ENCODE assay signal across 11 cellular contexts in the genomic region with DNA sequence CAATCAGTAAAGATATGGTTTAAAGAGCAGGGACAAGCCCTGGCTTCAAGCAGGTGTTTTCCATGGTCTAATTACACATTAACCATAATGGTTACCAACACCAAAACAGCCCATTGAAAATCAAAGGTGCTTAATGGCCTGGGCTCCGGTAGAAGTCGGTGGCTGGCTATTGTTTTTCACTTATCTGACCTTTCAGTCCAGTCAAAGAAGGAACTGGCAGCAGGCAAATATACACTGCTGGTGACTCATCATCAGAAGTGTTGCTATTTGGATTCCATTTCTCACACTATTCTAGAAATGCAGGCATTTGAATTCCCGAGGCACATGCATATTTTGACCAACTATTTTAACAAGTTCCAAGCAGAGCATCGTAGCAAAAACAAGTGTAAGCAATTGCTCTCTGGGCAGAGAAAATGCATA. TPM values are rescaled to one million over a fixed set of nuclear protein-coding genes. Genes with fewer than 3 reads are reported as not detected.
DNase-seq lines count a peak whose midpoint lies in the region; ATAC-seq and TF ChIP-seq lines count a peak whose summit lies in the region.
"Had no signal": no experiment of that assay in that cellular context is flagged by ENCODE, and none has a peak within 500 bp of the region (broad histone marks: within the 10 kb centered on the region; RNA-seq: fewer than 3 reads in every experiment).

No MANE protein-coding gene starts in this region.

- no peak overlapping the region for H3K4me3 Mint-ChIP-seq in CD8-positive, alpha-beta T cell
- no peak overlapping the region for H3K4me3 Mint-ChIP-seq in GM23338
- H3K4me3 Mint-ChIP-seq: neural crest cell had no signal

- CTCF ChIA-PET in CD8-positive, alpha-beta T cell (lab: Charles Lee), result no interaction called here

- peak; percentile 62 for ATAC-seq in HG02623 (IDR thresholded peaks at IDR 0.05; ENCODE audit: unreplicated experiment)
- peak; percentile 36 for ATAC-seq in left lobe of liver
- no peak for ATAC-seq in CD8-positive, alpha-beta T cell
- no peak for ATAC-seq in GM23338

- POLR2A ChIA-PET in CD8-positive, alpha-beta T cell (lab: Charles Lee), result no interaction called here

- no peaks in the 10 kb centered on the region for H3K79me2 ChIP-seq in GM23338 (replicated peaks; ENCODE audit: insufficient read depth)

- no peak overlapping the region for H3K4me3 ChIP-seq in CD8-positive, alpha-beta T cell (ENCODE audit: low read depth, low read length)
- H3K4me3 ChIP-seq in GM23338, result no peak overlapping the region

- no peak overlapping the region for H3K27ac Mint-ChIP-seq in CD8-positive, alpha-beta T cell
- H3K27ac Mint-ChIP-seq in GM23338, result no peak overlapping the region

- no peaks in the 10 kb centered on the region for H3K36me3 ChIP-seq in CD8-positive, alpha-beta T cell (ENCODE audit: insufficient read depth, low read length)
- H3K36me3 ChIP-seq in GM23338 (ENCODE audit: insufficient read depth), result no peaks in the 10 kb centered on the region

- DNase-seq in EH (ENCODE audit: low read depth) (peak; percentile 71), SK-MEL-5 (ENCODE audit: low read depth, low spot score) (peak; percentile 34), left lobe of liver (ENCODE audit: low spot score) (no peak), NCI-H1436 treated with DMSO at 0.1 percent for 48 hours (lab: John Stamatoyannopoulos, UW) (no peak), GM23338 (ENCODE audit: low spot score) (no peak)
- DNase-seq in CD8-positive, alpha-beta T cell, result no peak
- DNase-seq in stimulated activated CD4-positive, alpha-beta T cell treated with anti-CD3 and anti-CD28 coated beads, Interleukin-2, amount 100 ng/mL, for 24 hours, result no peak
- DNase-seq: DMS 273 treated with DMSO at 0.1 percent for 48 hours, NCI-H187 treated with DMSO at 0.1 percent for 48 hours had no signal

- H3K27me3 Mint-ChIP-seq in CD8-positive, alpha-beta T cell (ENCODE audit: low read depth), result peaks cover 6% of the 10 kb centered on the region
- H3K27me3 Mint-ChIP-seq in GM23338 (ENCODE audit: insufficient read depth, low read depth, poor library complexity), result peaks cover 12% of the 10 kb centered on the region

- peaks cover 5% of the 10 kb centered on the region; the same call in 1 of the 2 replicates for H3F3A ChIP-seq in GM23338 (replicated peaks; ENCODE audit: low read depth)

- H3K36me3 Mint-ChIP-seq in CD8-positive, alpha-beta T cell, result no peaks in the 10 kb centered on the region
- peaks cover 16% of the 10 kb centered on the region for H3K36me3 Mint-ChIP-seq in GM23338 (ENCODE audit: low read depth)

- intact Hi-C loops in CD8-positive, alpha-beta T cell (cut with DNase I, micrococcal nuclease), result no loop called here

- H3K4me1 ChIP-seq in CD8-positive, alpha-beta T cell (ENCODE audit: insufficient read depth, low read length), result no peaks in the 10 kb centered on the region
- peaks cover 9% of the 10 kb centered on the region; the same call in 1 of the 2 replicates for H3K4me1 ChIP-seq in GM23338 (ENCODE audit: insufficient read depth)

- in situ Hi-C loops in SK-MEL-5 (cut with HindIII; ENCODE audit: low pct_unique_long_range_greater_than_20kb, low sequenced_read_pairs), result no loop called here

- H3K27ac ChIP-seq in CD8-positive, alpha-beta T cell (ENCODE audit: low read depth, low read length), result no peak overlapping the region
- H3K27ac ChIP-seq in GM23338 (ENCODE audit: low read depth), result no peak overlapping the region

- H3K9me3 ChIP-seq in CD8-positive, alpha-beta T cell (ENCODE audit: low read length), result no peaks in the 10 kb centered on the region

- H3K9me2 ChIP-seq in GM23338 (ENCODE audit: insufficient read depth), result peaks cover 39% of the 10 kb centered on the region

- no peaks in the 10 kb centered on the region for H3K4me1 Mint-ChIP-seq in CD8-positive, alpha-beta T cell (ENCODE audit: low read depth)
- H3K4me1 Mint-ChIP-seq in GM23338, result peaks cover 22% of the 10 kb centered on the region

- H2AFZ ChIP-seq in GM23338, result no peak overlapping the region

- H3K27me3 ChIP-seq in CD8-positive, alpha-beta T cell (ENCODE audit: insufficient read depth, low read length), result no peaks in the 10 kb centered on the region
- H3K27me3 ChIP-seq in GM23338 (ENCODE audit: insufficient read depth), result no peaks in the 10 kb centered on the region

- no peak overlapping the region for H3K4me2 ChIP-seq in GM23338

- TF ChIP-seq CTCF in CD8-positive, alpha-beta T cell (IDR thresholded peaks at IDR 0.05), result no peak
- no peak for TF ChIP-seq CTCF in GM23338 (conservative IDR thresholded peaks at IDR 0.05; ENCODE audit: low read depth in 2 of 2)

- H4K20me1 ChIP-seq in GM23338 (replicated peaks; ENCODE audit: insufficient read depth), result no peaks in the 10 kb centered on the region

- no peaks in the 10 kb centered on the region for H3K9me3 Mint-ChIP-seq in CD8-positive, alpha-beta T cell
- H3K9me3 Mint-ChIP-seq in GM23338, result peaks cover 4% of the 10 kb centered on the region; the same call in 1 of the 3 replicates
- H3K9me3 Mint-ChIP-seq: neural crest cell had no signal

TF ChIP-seq in GM23338, 12 proteins besides CTCF, POLR2A, EP300 and RAD21 (continues in another document):
- TF ChIP-seq STAT1 (IDR thresholded peaks at IDR 0.05; ENCODE audit: unreplicated experiment), result no peak
- TF ChIP-seq NANOG (IDR thresholded peaks at IDR 0.05; ENCODE audit: borderline replicate concordance), result no peak
- no peak for TF ChIP-seq EZH2 (IDR thresholded peaks at IDR 0.05; ENCODE audit: low read depth, unreplicated experiment)
- no peak for TF ChIP-seq ZNF331 (CRISPR knock-in tag; IDR thresholded peaks at IDR 0.05; ENCODE audit: low read depth)
- no peak for TF ChIP-seq CREB1 (CRISPR knock-in tag; IDR thresholded peaks at IDR 0.05; ENCODE audit: low read depth)
- no peak for TF ChIP-seq ZNF114 (CRISPR knock-in tag; IDR thresholded peaks at IDR 0.05)
- TF ChIP-seq, protein P1, sequence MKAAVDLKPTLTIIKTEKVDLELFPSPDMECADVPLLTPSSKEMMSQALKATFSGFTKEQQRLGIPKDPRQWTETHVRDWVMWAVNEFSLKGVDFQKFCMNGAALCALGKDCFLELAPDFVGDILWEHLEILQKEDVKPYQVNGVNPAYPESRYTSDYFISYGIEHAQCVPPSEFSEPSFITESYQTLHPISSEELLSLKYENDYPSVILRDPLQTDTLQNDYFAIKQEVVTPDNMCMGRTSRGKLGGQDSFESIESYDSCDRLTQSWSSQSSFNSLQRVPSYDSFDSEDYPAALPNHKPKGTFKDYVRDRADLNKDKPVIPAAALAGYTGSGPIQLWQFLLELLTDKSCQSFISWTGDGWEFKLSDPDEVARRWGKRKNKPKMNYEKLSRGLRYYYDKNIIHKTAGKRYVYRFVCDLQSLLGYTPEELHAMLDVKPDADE (IDR thresholded peaks at IDR 0.05), result no peak

RNA-seq across cellular contexts. Expression of a gene that starts 26.3 kb away (rescaled TPM):
- not detected in 2 replicates for total RNA-seq in SK-MEL-5 (2014; rRNA removed; shearing (Covaris generic))
- not detected in 2 replicates for polyA plus RNA-seq in SK-MEL-5 (2015; cell fraction: cytosol; rRNA removed)
- polyA plus RNA-seq in SK-MEL-5 (2015; cell fraction: nucleus; rRNA removed), result not detected in 2 replicates
- total RNA-seq in left lobe of liver, result 0.45 TPM
- total RNA-seq in CD8-positive, alpha-beta T cell, result not detected
- 3.0 and 3.6 TPM in 2 replicates for total RNA-seq in GM23338 (2014; rRNA removed; shearing (Covaris generic))
- 6.2 and 6.3 TPM in 2 replicates for polyA plus RNA-seq in GM23338 (2016; fragmentation: Nextera tagmentation; extraction: Ambion mirVana)
- total RNA-seq: neural crest cell had no signal

Comparison
In these comparisons a context has a peak if more than half of its experiments do, and no peak if none do; other contexts are left out.
1. DNase-seq: peak in EH (single experiment) and SK-MEL-5 (single experiment); none in left lobe of liver (single experiment), CD8-positive, alpha-beta T cell (0 of 7), NCI-H1436 treated with DMSO at 0.1 percent for 48 hours (single experiment), GM23338 (single experiment) and stimulated activated CD4-positive, alpha-beta T cell treated with anti-CD3 and anti-CD28 coated beads, Interleukin-2, amount 100 ng/mL, for 24 hours (0 of 2).
2. ATAC-seq: peak in HG02623 (single experiment) and left lobe of liver (single experiment); none in CD8-positive, alpha-beta T cell (single experiment) and GM23338 (single experiment).